16 cellular contexts compared by ENCODE assay signal in the genomic region with DNA sequence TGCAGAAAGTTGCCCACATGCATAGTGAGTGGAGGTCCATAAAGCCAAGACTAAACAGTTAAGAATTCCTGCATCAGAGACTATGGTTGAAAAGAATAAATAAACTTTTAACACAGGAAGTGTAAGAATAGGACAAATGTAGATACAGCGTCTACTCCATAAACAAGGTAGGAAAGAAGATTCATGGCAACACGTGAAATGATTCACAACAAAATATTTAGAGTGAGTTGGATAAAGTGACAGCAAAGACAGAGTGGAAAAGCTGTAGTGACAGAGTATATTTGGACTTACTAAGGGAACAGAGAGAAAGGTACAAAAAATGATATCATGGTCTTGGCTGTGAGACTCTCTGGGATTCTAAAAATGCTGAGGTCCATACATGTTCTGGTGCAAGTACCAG. TPM values are rescaled to one million over a fixed set of nuclear protein-coding genes. Genes with fewer than 3 reads are reported as not detected.
"Had no signal": no experiment of that assay in that cellular context is flagged by ENCODE, and none has a peak within 500 bp of the region (broad histone marks: within the 10 kb centered on the region; RNA-seq: fewer than 3 reads in every experiment).

No MANE protein-coding gene starts in this region.

- H3K9ac ChIP-seq: parathyroid adenoma had no signal

- H3K27me3 Mint-ChIP-seq: activated naive CD8-positive, alpha-beta T cell treated with anti-CD3 and anti-CD28 coated beads, Interleukin-2, amount 10 ng/mL, durations not matched to agents 7 days and 5 days; stimulated activated memory B cell treated with anti-CD40 and anti-IgM and Interleukin-4, amounts not matched to agents 10 μg/mL and 1 μg/mL and 100 μg/mL, for 72 hours had no signal

- H2AFZ ChIP-seq: parathyroid adenoma had no signal

- H3K27ac Mint-ChIP-seq: activated naive CD8-positive, alpha-beta T cell treated with anti-CD3 and anti-CD28 coated beads, Interleukin-2, amount 10 ng/mL, durations not matched to agents 7 days and 5 days; activated T-helper 1 cell treated with anti-CD3 and anti-CD28 coated beads, Interleukin-12 subunit alpha, Interleukin-12 subunit beta, Interleukin-2, Interleukin-4 antibody, amounts not matched to agents 30 ng/mL and 10 ng/mL and 1 ng/mL, durations not matched to agents 14 hours and 24 hours and 36 hours; naive B cell; stimulated activated memory B cell treated with anti-CD40 and anti-IgM and Interleukin-4, amounts not matched to agents 10 μg/mL and 1 μg/mL and 100 μg/mL, for 72 hours; T-helper 2 cell treated with Interferon-gamma antibody and Interleukin-4, amounts not matched to agents 5 μg/mL and 100 μg/mL, for 36 hours had no signal

- DNase-seq: activated CD4-positive, alpha-beta T cell treated with anti-CD3 and anti-CD28 coated beads, Interleukin-2, amount 50 U/mL, for 1 hour; activated naive CD4-positive, alpha-beta T cell; activated naive CD8-positive, alpha-beta T cell treated with anti-CD3 and anti-CD28 coated beads, Interleukin-2, amount 10 ng/mL, durations not matched to agents 7 days and 5 days; anterior cingulate cortex; gastrocnemius medialis; heart left ventricle; naive B cell; stimulated activated CD4-positive, alpha-beta T cell treated with anti-CD3 and anti-CD28 coated beads, Interleukin-2, amount 100 ng/mL, for 48 hours had no signal

- H3K27ac ChIP-seq: cardiac muscle cell, gastrocnemius medialis, heart left ventricle, parathyroid adenoma had no signal

- H3K4me3 Mint-ChIP-seq: activated naive CD8-positive, alpha-beta T cell treated with anti-CD3 and anti-CD28 coated beads, Interleukin-2, amount 10 ng/mL, durations not matched to agents 7 days and 5 days; activated T-helper 1 cell treated with anti-CD3 and anti-CD28 coated beads, Interleukin-12 subunit alpha, Interleukin-12 subunit beta, Interleukin-2, Interleukin-4 antibody, amounts not matched to agents 30 ng/mL and 10 ng/mL and 1 ng/mL, durations not matched to agents 14 hours and 24 hours and 36 hours; naive B cell; stimulated activated memory B cell treated with anti-CD40 and anti-IgM and Interleukin-4, amounts not matched to agents 10 μg/mL and 1 μg/mL and 100 μg/mL, for 72 hours; T-helper 2 cell treated with Interferon-gamma antibody and Interleukin-4, amounts not matched to agents 5 μg/mL and 100 μg/mL, for 36 hours had no signal

- H3K9me3 ChIP-seq: gastrocnemius medialis, heart left ventricle had no signal

- H3K9me3 Mint-ChIP-seq: stimulated activated memory B cell treated with anti-CD40 and anti-IgM and Interleukin-4, amounts not matched to agents 10 μg/mL and 1 μg/mL and 100 μg/mL, for 72 hours had no signal

- H3K27me3 ChIP-seq: cardiac muscle cell, gastrocnemius medialis had no signal

- H3K4me3 ChIP-seq: cardiac muscle cell, gastrocnemius medialis, heart left ventricle had no signal

- H3K36me3 ChIP-seq: cardiac muscle cell, gastrocnemius medialis had no signal

- H3K79me2 ChIP-seq: parathyroid adenoma had no signal

- ATAC-seq: gastrocnemius medialis; heart left ventricle; stimulated activated memory B cell treated with anti-CD40 and anti-IgM and Interleukin-4, amounts not matched to agents 10 μg/mL and 1 μg/mL and 100 μg/mL, for 72 hours had no signal

- FAIRE-seq: islet of Langerhans had no signal

RNA-seq across cellular contexts. Expression of a gene that starts 21.9 kb away (rescaled TPM):
- total RNA-seq: dermis microvascular lymphatic vessel endothelial cell, lung microvascular endothelial cell had no signal
